ENCODE assay signal across 17 cellular contexts in the genomic region with DNA sequence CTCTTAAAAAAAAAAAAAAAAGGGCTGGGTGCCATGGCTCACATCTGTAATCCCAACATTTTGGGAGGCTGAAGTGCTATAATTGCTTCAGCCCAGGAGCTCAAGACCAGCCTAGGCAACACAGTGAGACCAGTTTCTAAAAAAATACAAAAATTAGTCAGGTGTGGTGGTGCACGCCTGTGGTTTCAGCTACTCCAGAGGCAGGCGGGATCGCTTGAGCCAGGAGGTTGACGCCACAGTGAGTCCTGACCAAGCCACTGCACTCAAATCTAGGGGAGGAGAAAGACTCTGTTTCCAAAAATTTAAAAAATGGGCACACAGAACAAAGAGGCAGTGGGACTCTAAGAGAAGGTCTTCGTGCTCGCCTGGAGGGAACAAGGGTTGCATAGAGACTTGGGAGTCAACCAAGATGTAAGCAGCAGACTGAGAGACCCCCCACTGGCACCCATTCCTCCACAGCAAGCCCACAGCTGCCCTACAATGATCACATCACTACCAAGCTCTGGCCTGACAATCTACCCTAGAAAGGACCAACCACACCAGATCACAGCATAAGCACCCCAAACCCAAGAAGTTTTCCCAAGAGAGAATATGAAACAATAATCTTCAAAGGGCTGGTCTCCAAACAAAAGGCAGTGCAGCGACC.
DNase-seq lines count a peak whose midpoint lies in the region; ATAC-seq and TF ChIP-seq lines count a peak whose summit lies in the region.
"Had no signal": no experiment of that assay in that cellular context is flagged by ENCODE, and none has a peak within 500 bp of the region (broad histone marks: within the 10 kb centered on the region; RNA-seq: fewer than 3 reads in every experiment).

No MANE protein-coding gene starts in this region.

- POLR2A ChIA-PET in CD8-positive, alpha-beta T cell (lab: Charles Lee) = interaction anchor here (0.9 kb wide), 1 partner anchor 9 kb away, joined by 3 read pairs; no protein-coding TSS in a partner anchor

- TF ChIP-seq CTCF in CD8-positive, alpha-beta T cell (IDR thresholded peaks at IDR 0.05) = no peak
- TF ChIP-seq CTCF in RWPE2 (IDR thresholded peaks at IDR 0.05; ENCODE audit: poor library complexity, severe bottlenecking) = no peak
- TF ChIP-seq CTCF in endothelial cell (IDR thresholded peaks at IDR 0.05; ENCODE audit: unreplicated experiment) = no peak
- no peak for TF ChIP-seq CTCF in progenitor cell of endocrine pancreas (IDR thresholded peaks at IDR 0.05; ENCODE audit: unreplicated experiment)

- no peaks in the 10 kb centered on the region for H3K36me3 ChIP-seq in CD8-positive, alpha-beta T cell (ENCODE audit: insufficient read depth, low read length)
- H3K36me3 ChIP-seq in RWPE2 (ENCODE audit: low read depth) = peaks cover 8% of the 10 kb centered on the region; the same call in 1 of the 2 replicates
- H3K36me3 ChIP-seq: WERI-Rb-1 had no signal

- no peaks in the 10 kb centered on the region for H3K27me3 Mint-ChIP-seq in CD8-positive, alpha-beta T cell (ENCODE audit: low read depth)
- H3K27me3 Mint-ChIP-seq in endothelial cell (ENCODE audit: unreplicated experiment) (peaks cover 8% of the 10 kb centered on the region), progenitor cell of endocrine pancreas (no peaks in the 10 kb centered on the region)

- H3K4me1 ChIP-seq in CD8-positive, alpha-beta T cell (ENCODE audit: insufficient read depth, low read length) = peaks cover 72% of the 10 kb centered on the region
- peaks cover 47% of the 10 kb centered on the region for H3K4me1 ChIP-seq in RWPE2 (ENCODE audit: insufficient read depth, poor library complexity, severe bottlenecking)

- intact Hi-C loops in CD8-positive, alpha-beta T cell (cut with DNase I, micrococcal nuclease) = no loop called here

- peaks cover 45% of the 10 kb centered on the region for H3K36me3 Mint-ChIP-seq in CD8-positive, alpha-beta T cell
- H3K36me3 Mint-ChIP-seq in endothelial cell (ENCODE audit: low read depth, unreplicated experiment) = peaks cover 21% of the 10 kb centered on the region
- no peaks in the 10 kb centered on the region for H3K36me3 Mint-ChIP-seq in progenitor cell of endocrine pancreas (ENCODE audit: insufficient read depth)

- peak overlapping the region; percentile 23 for H3K4me3 Mint-ChIP-seq in CD8-positive, alpha-beta T cell
- H3K4me3 Mint-ChIP-seq in endothelial cell (ENCODE audit: unreplicated experiment) = peak overlapping the region; percentile 10
- no peak overlapping the region for H3K4me3 Mint-ChIP-seq in progenitor cell of endocrine pancreas (ENCODE audit: low read depth)

- H3K27ac ChIP-seq in CD8-positive, alpha-beta T cell (ENCODE audit: low read depth, low read length) = no peak overlapping the region
- H3K27ac ChIP-seq in RWPE2 (ENCODE audit: poor library complexity, severe bottlenecking) = peak overlapping the region; percentile 56
- H3K27ac ChIP-seq: C4-2B, parathyroid adenoma, SK-N-MC, WERI-Rb-1 had no signal

- H3K4me1 Mint-ChIP-seq in CD8-positive, alpha-beta T cell (ENCODE audit: low read depth) = peaks cover 89% of the 10 kb centered on the region
- peaks cover 51% of the 10 kb centered on the region for H3K4me1 Mint-ChIP-seq in endothelial cell (ENCODE audit: unreplicated experiment)
- H3K4me1 Mint-ChIP-seq in progenitor cell of endocrine pancreas (ENCODE audit: low read depth) = peaks cover 29% of the 10 kb centered on the region

- no peak for ATAC-seq in CD8-positive, alpha-beta T cell
- no peak for ATAC-seq in RWPE2 (ENCODE audit: low read depth)
- no peak for ATAC-seq in HG03095 (IDR thresholded peaks at IDR 0.05; ENCODE audit: unreplicated experiment)

- no peaks in the 10 kb centered on the region for H3K9me3 Mint-ChIP-seq in CD8-positive, alpha-beta T cell
- H3K9me3 Mint-ChIP-seq in endothelial cell (ENCODE audit: unreplicated experiment) (no peaks in the 10 kb centered on the region), progenitor cell of endocrine pancreas (ENCODE audit: low read depth) (no peaks in the 10 kb centered on the region)

- no peak for DNase-seq in CD8-positive, alpha-beta T cell
- DNase-seq in RWPE2 (ENCODE audit: low spot score) (no peak), endothelial cell (ENCODE audit: low spot score) (no peak), progenitor cell of endocrine pancreas (ENCODE audit: low spot score, unreplicated experiment) (no peak), kidney glomerular epithelial cell (lab: John Stamatoyannopoulos, UW) (no peak), SW480 (ENCODE audit: low spot score) (no peak), AML-193 (lab: John Stamatoyannopoulos, UW) (no peak)
- DNase-seq: activated T-cell treated with anti-CD3 and anti-CD28 coated beads for 4 hours, amniotic stem cell, mesenchymal stem cell, NCI-H2171 treated with DMSO at 0.1 percent for 48 hours, upper lobe of left lung, WERI-Rb-1 had no signal

- CTCF ChIA-PET in CD8-positive, alpha-beta T cell (lab: Charles Lee) = interaction anchor here (1.2 kb wide), 1 partner anchor 10 kb away, joined by 3 read pairs; no protein-coding TSS in a partner anchor

- H3K27ac Mint-ChIP-seq in CD8-positive, alpha-beta T cell = no peak overlapping the region
- H3K27ac Mint-ChIP-seq in endothelial cell (ENCODE audit: unreplicated experiment) (peak overlapping the region; percentile 68), progenitor cell of endocrine pancreas (peak overlapping the region; percentile 8)

- no peaks in the 10 kb centered on the region for H3K27me3 ChIP-seq in CD8-positive, alpha-beta T cell (ENCODE audit: insufficient read depth, low read length)
- H3K27me3 ChIP-seq in RWPE2 (ENCODE audit: insufficient read depth, poor library complexity, severe bottlenecking) = no peaks in the 10 kb centered on the region
- H3K27me3 ChIP-seq: upper lobe of left lung had no signal

- no peak overlapping the region for H3K4me3 ChIP-seq in CD8-positive, alpha-beta T cell (ENCODE audit: low read depth, low read length)
- no peak overlapping the region for H3K4me3 ChIP-seq in RWPE2 (ENCODE audit: severe bottlenecking)
- H3K4me3 ChIP-seq: SK-N-MC, upper lobe of left lung had no signal

- H3K9me3 ChIP-seq in CD8-positive, alpha-beta T cell (ENCODE audit: low read length) = no peaks in the 10 kb centered on the region
- H3K9me3 ChIP-seq in RWPE2 (ENCODE audit: severe bottlenecking) = no peaks in the 10 kb centered on the region
- H3K9me3 ChIP-seq: upper lobe of left lung had no signal
